ENCODE assay signal across 8 cellular contexts in the genomic region with DNA sequence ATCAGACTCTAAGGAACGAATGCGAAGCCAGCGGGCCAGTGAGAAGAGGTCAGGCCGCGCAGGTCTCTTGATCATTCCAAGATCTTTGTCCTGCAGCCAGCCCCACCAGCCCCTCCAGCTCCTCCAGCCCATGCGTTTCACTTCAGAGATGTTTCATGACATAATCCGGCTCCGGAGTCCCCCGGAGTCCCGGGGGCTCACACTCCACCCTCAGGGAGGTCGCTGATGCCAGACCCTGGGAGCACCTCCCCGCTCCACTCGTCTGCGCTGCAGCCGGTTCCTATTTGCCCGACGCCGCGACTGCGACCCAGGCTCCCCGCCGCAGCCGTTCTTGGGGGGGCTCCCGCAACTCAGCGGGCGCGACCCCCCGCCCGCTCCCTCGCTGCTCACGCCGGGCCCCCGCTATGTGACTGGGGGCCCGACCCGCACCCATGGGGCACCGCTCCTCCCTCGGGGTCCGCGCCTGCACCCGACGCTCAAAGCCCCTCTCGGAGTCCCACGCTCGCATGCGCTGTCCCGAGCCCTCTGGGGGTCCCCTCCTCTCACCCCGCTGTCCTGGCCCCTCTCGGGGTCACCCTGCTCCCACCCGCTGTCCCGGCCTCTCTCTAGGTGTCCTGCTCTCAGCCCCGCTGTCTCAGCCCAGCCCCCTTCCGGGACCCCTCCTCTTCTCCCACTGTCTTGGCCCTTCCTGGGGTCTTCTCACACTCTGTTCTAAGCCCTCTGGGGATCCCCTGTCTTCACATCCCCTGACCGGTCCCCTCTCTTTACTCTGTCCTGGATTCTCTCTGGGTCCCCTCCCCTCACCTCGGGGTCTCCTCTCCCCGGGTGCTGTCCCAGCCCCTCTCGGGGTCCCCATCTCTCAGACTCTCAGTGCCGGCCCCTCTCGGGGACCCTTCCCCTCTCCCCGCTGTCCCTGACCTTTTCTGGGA. TPM values are rescaled to one million over a fixed set of nuclear protein-coding genes. Genes with fewer than 3 reads are reported as not detected.
DNase-seq lines count a peak whose midpoint lies in the region; ATAC-seq, FAIRE-seq and TF ChIP-seq lines count a peak whose summit lies in the region.

No MANE protein-coding gene starts in this region.

- H3K4me3 Mint-ChIP-seq in stimulated activated naive B cell treated with anti-CD40 and anti-IgM and Interleukin-4, amounts not matched to agents 10 μg/mL and 1 μg/mL and 100 μg/mL, for 72 hours = peak overlapping the region; percentile 97 to 100

- dilution Hi-C loops in keratinocyte (cut with MboI; ENCODE audit: extremely low pct_ligation_motif_present, low sequenced_read_pairs) = no loop called here

- H3K9ac ChIP-seq in ES-I3 (ENCODE audit: low read depth, low read length) (peak overlapping the region; percentile 86), NT2/D1 (ENCODE audit: insufficient read length, low read depth) (peak overlapping the region; percentile 68), K562 (ENCODE audit: insufficient read depth in 1 of 2, low read depth in 2 of 2, low read length in 2 of 2) (peak overlapping the region; percentile 73 to 96), keratinocyte (ENCODE audit: control insufficient read depth, extremely low read depth, insufficient read depth, low read length) (peak overlapping the region; percentile 85)

- peak overlapping the region; percentile 22; the same call in 1 of the 2 replicates for H2AFZ ChIP-seq in K562 (ENCODE audit: low read depth, low read length)
- no peak overlapping the region for H2AFZ ChIP-seq in keratinocyte (ENCODE audit: control insufficient read depth, low read length)

- H3K27me3 ChIP-seq in NT2/D1 (ENCODE audit: insufficient read depth, insufficient read length) = peaks cover 33% of the 10 kb centered on the region
- no peaks in the 10 kb centered on the region for H3K27me3 ChIP-seq in K562 (ENCODE audit: control insufficient read depth in 2 of 2, insufficient read depth in 2 of 2, low read length in 2 of 2)
- H3K27me3 ChIP-seq in keratinocyte (ENCODE audit: control insufficient read depth, extremely low read depth, insufficient read depth, low read length) = no peaks in the 10 kb centered on the region

- TF ChIP-seq POLR2A in K562 (conservative IDR thresholded peaks at IDR 0.05) = no peak

- POLR2A ChIA-PET in K562 (lab: Yijun Ruan, JAX) = interaction anchor here (0.7 to 2.9 kb wide), 2 partner anchors 13 to 63 kb away, joined by 3 to 15 read pairs; no protein-coding TSS in a partner anchor

- H3K79me2 ChIP-seq in K562 (ENCODE audit: control insufficient read depth, insufficient read depth, low read length) (peaks cover 66% of the 10 kb centered on the region), keratinocyte (ENCODE audit: control insufficient read depth, insufficient read depth, low read length) (peaks cover 62% of the 10 kb centered on the region)

- H3K36me3 ChIP-seq in ES-I3 (ENCODE audit: insufficient read depth, low read length) (no peaks in the 10 kb centered on the region), NT2/D1 (ENCODE audit: insufficient read depth, insufficient read length, low read length) (no peaks in the 10 kb centered on the region), K562 (ENCODE audit: control insufficient read depth, insufficient read depth, low read length) (0 out of 3 replicates have a peak, but pooled peaks cover 5% of the 10 kb centered on the region), keratinocyte (ENCODE audit: control insufficient read depth in 2 of 2, extremely low read depth in 1 of 2, insufficient read depth in 2 of 2, low read length in 2 of 2) (no peaks in the 10 kb centered on the region)

- peaks cover 0 to 15% of the 10 kb centered on the region in 2 donors for H3K27me3 Mint-ChIP-seq in stimulated activated naive B cell treated with anti-CD40 and anti-IgM and Interleukin-4, amounts not matched to agents 10 μg/mL and 1 μg/mL and 100 μg/mL, for 72 hours

- FAIRE-seq in K562 (lab: Jason Lieb, UNC) (no peak), keratinocyte (lab: Jason Lieb, UNC) (no peak)

- H3K27ac ChIP-seq in K562 (ENCODE audit: extremely low read depth, low read depth, low read length) (peak overlapping the region; percentile 82; the same call in 1 of the 3 replicates), keratinocyte (ENCODE audit: control insufficient read depth, insufficient read depth, low read length) (peak overlapping the region; percentile 66)

- peak; percentile 8 for ATAC-seq in K562
- no peak for ATAC-seq in stimulated activated naive B cell treated with anti-CD40 and anti-IgM and Interleukin-4, amounts not matched to agents 10 μg/mL and 1 μg/mL and 100 μg/mL, for 72 hours (replicated peaks)
- ATAC-seq in GM21619 (IDR thresholded peaks at IDR 0.05; ENCODE audit: unreplicated experiment) = no peak
- no peak for ATAC-seq in GM19455 (IDR thresholded peaks at IDR 0.05; ENCODE audit: unreplicated experiment)

- TF ChIP-seq CTCF in K562 (IDR thresholded peaks at IDR 0.05 in 2 of 3, conservative IDR thresholded peaks at IDR 0.05 in 1 of 3; ENCODE audit: insufficient read depth in 2 of 3, low read depth in 1 of 3, low read length in 3 of 3) (no peak), keratinocyte (optimal IDR thresholded peaks at IDR 0.05 in 1 of 3, IDR thresholded peaks at IDR 0.05 in 1 of 3, conservative IDR thresholded peaks at IDR 0.05 in 1 of 3; ENCODE audit: extremely low read depth in 1 of 3, insufficient read depth in 2 of 3, low read length in 3 of 3) (no peak)

- in situ Hi-C loops in K562 (cut with MboI) = loop anchor here (25.0 kb wide), 1 partner anchor 184 kb away; no protein-coding TSS in a partner anchor

- WGBS in K562 (ENCODE audit: insufficient coverage, low coverage, missing lambda C conversion rate) = 2% methylated on average over 40 of the region's 59 CpGs

- H3K9me3 Mint-ChIP-seq in stimulated activated naive B cell treated with anti-CD40 and anti-IgM and Interleukin-4, amounts not matched to agents 10 μg/mL and 1 μg/mL and 100 μg/mL, for 72 hours = no peaks in the 10 kb centered on the region

- peaks cover 8 to 9% of the 10 kb centered on the region in 2 donors for H3K36me3 Mint-ChIP-seq in stimulated activated naive B cell treated with anti-CD40 and anti-IgM and Interleukin-4, amounts not matched to agents 10 μg/mL and 1 μg/mL and 100 μg/mL, for 72 hours

- H4K20me1 ChIP-seq in K562 (replicated peaks; ENCODE audit: control insufficient read depth, insufficient read depth, low read length) (no peaks in the 10 kb centered on the region), keratinocyte (ENCODE audit: control insufficient read depth, extremely low read depth, insufficient read depth, low read length) (no peaks in the 10 kb centered on the region)

- BruUV-seq in K562 (replicated peaks; lab: Mats Ljungman, UMichigan) = no TSS peak

- DNase-seq in NT2/D1 (ENCODE audit: low read depth, low spot score) (no peak), K562 (ENCODE audit: extremely low read depth in 1 of 4, low spot score in 3 of 4) (peak in 2 of 4 experiments; percentile 27 to 56), keratinocyte (ENCODE audit: low read depth, low spot score) (no peak), NCI-H187 (lab: John Stamatoyannopoulos, UW) (no peak)
- DNase-seq in stimulated activated naive B cell treated with anti-CD40 and anti-IgM and Interleukin-4, amounts not matched to agents 10 μg/mL and 1 μg/mL and 100 μg/mL, for 72 hours = no peak

- H3K4me3 ChIP-seq in NT2/D1 (ENCODE audit: insufficient read length, low read depth) (peak overlapping the region; percentile 90), K562 (peak overlapping the region; percentile 96), keratinocyte (ENCODE audit: control insufficient read depth in 2 of 3, extremely low read depth in 1 of 3, insufficient read depth in 2 of 3, low read depth in 1 of 3, low read length in 3 of 3) (peak overlapping the region; percentile 87 to 97 (median 91))

- H3K9me3 ChIP-seq in ES-I3 (ENCODE audit: control insufficient read depth, insufficient read depth, low read length) (no peaks in the 10 kb centered on the region), NT2/D1 (ENCODE audit: insufficient read depth, low read length) (no peaks in the 10 kb centered on the region), K562 (replicated peaks; ENCODE audit: control insufficient read depth, insufficient read depth, low read depth, low read length) (no peaks in the 10 kb centered on the region), keratinocyte (ENCODE audit: control insufficient read depth, low read depth, low read length) (no peaks in the 10 kb centered on the region)

- H3K4me1 ChIP-seq in ES-I3 (ENCODE audit: insufficient read depth, low read length) (peaks cover 8% of the 10 kb centered on the region), NT2/D1 (ENCODE audit: insufficient read depth, insufficient read length) (no peaks in the 10 kb centered on the region), K562 (replicated peaks in 1 of 2; ENCODE audit: control insufficient read depth in 2 of 2, insufficient read depth in 2 of 2, low read length in 2 of 2) (peaks cover 14 to 26% of the 10 kb centered on the region in 2 experiments; a peak in 4 of 5 replicates), keratinocyte (ENCODE audit: control insufficient read depth, extremely low read depth, insufficient read depth, low read length) (peaks cover 27% of the 10 kb centered on the region)

- peak overlapping the region; percentile 60 for H3K27ac Mint-ChIP-seq in stimulated activated naive B cell treated with anti-CD40 and anti-IgM and Interleukin-4, amounts not matched to agents 10 μg/mL and 1 μg/mL and 100 μg/mL, for 72 hours

- TF ChIP-seq EP300 in K562 (IDR thresholded peaks at IDR 0.05; ENCODE audit: low read length) = no peak

- no peak for TF ChIP-seq RAD21 in K562 (CRISPR knock-in tag; conservative IDR thresholded peaks at IDR 0.05 in 1 of 2, IDR thresholded peaks at IDR 0.05 in 1 of 2)

- intact Hi-C loops in K562 (cut with micrococcal nuclease) = no loop called here

- H3K9me1 ChIP-seq in K562 (ENCODE audit: control insufficient read depth, insufficient read depth, low read length) (no peaks in the 10 kb centered on the region), keratinocyte (ENCODE audit: control insufficient read depth, extremely low read depth, insufficient read depth, low read length) (no peaks in the 10 kb centered on the region)

- H3K4me1 Mint-ChIP-seq in stimulated activated naive B cell treated with anti-CD40 and anti-IgM and Interleukin-4, amounts not matched to agents 10 μg/mL and 1 μg/mL and 100 μg/mL, for 72 hours = peaks cover 9 to 34% of the 10 kb centered on the region in 2 donors

- CTCF ChIA-PET in K562 (lab: Yijun Ruan, JAX; ENCODE audit: low intra/inter-chr PET ratio) = no interaction called here

- H3K4me2 ChIP-seq in K562 (ENCODE audit: insufficient read depth, low read length) (peak overlapping the region; percentile 85), keratinocyte (ENCODE audit: control insufficient read depth, extremely low read depth, insufficient read depth, low read depth, low read length) (peak overlapping the region; percentile 80)

RNA-seq across cellular contexts. Expression of a gene that starts 1.1 kb away (rescaled TPM):
- total RNA-seq in K562 (2011; cell fraction: chromatin; rRNA removed; ENCODE audit: low replicate concordance) = 71.5 and 240 TPM in 2 replicates
- 37.2 and 54.2 TPM in 2 replicates for total RNA-seq in K562 (2011; cell fraction: nucleolus; rRNA removed)
- 77.6 and 79.9 TPM in 2 replicates for total RNA-seq in K562 (2011; cell fraction: nucleoplasm; rRNA removed)
- total RNA-seq in K562 (2014; rRNA removed) = 40.8 and 47.1 TPM in 2 replicates
- 52.7 and 62.8 TPM in 2 replicates for total RNA-seq in K562 (2014; rRNA removed; fragmentation: Illumina TruSeq; extraction: Trizol)
- 58.4 and 66.5 TPM in 2 replicates for total RNA-seq in K562 (2015; rRNA removed; fragmentation: Illumina TruSeq; extraction: Trizol)
- total RNA-seq in K562 (2021) = 40.7 and 45.7 TPM in 2 replicates
- polyA plus RNA-seq in K562 (2011; rRNA removed) = 57.3 and 60.2 TPM in 2 replicates
- 28.8 and 41.0 TPM in 2 replicates for polyA plus RNA-seq in K562 (2011; cell fraction: cytosol; rRNA removed)
- 32.1 and 33.0 TPM in 2 replicates for polyA plus RNA-seq in K562 (2011; cell fraction: nucleus; rRNA removed)
- 30.3 and 35.6 TPM in 2 replicates for polyA plus RNA-seq in K562 (2012)
- polyA plus RNA-seq in K562 (2014; fragmentation: Illumina TruSeq; extraction: Trizol) = 70.8 and 83.5 TPM in 2 replicates
- polyA plus RNA-seq in K562 (2014; fragmentation: Nextera tagmentation; extraction: Ambion mirVana) = 10 to 100 TPM; 24.3 to 28.0 TPM
- 35.7 and 42.5 TPM in 2 replicates for polyA plus RNA-seq in K562 (2014; rRNA removed)
- 114 TPM in 2 replicates for polyA minus RNA-seq in K562 (2011; rRNA and poly(A)+ RNA removed)
- polyA minus RNA-seq in K562 (2011; cell fraction: cytosol; rRNA and poly(A)+ RNA removed) = 32.5 and 38.7 TPM in 2 replicates
- 30.8 and 64.6 TPM in 2 replicates for polyA minus RNA-seq in K562 (2011; cell fraction: nucleus; rRNA and poly(A)+ RNA removed)
- polyA plus RNA-seq in keratinocyte = 26.2 to 44.1 TPM (median 35.0 TPM) in 3 replicates
- polyA plus RNA-seq in keratinocyte (2011; ENCODE audit: low read depth) = 68.9 TPM
- 24.8 and 39.1 TPM in 2 replicates for polyA plus RNA-seq in keratinocyte (2011; cell fraction: cytosol; rRNA removed)
- polyA plus RNA-seq in keratinocyte (2011; cell fraction: nucleus; rRNA removed) = 59.6 and 61.1 TPM in 2 replicates
- polyA plus RNA-seq in keratinocyte (2012; ENCODE audit: low replicate concordance) = 19.4 and 28.9 TPM in 2 replicates
- polyA minus RNA-seq in keratinocyte = 52.2 to 109 TPM (median 56.5 TPM) in 3 replicates
- 18.6 TPM for polyA minus RNA-seq in keratinocyte (2011; cell fraction: cytosol; rRNA and poly(A)+ RNA removed)
- polyA minus RNA-seq in keratinocyte (2011; cell fraction: nucleus; rRNA and poly(A)+ RNA removed) = 22.1 and 68.0 TPM in 2 replicates

RNA-seq across cellular contexts. Expression of a gene that starts 4.7 kb away (rescaled TPM):
- 42.9 and 58.5 TPM in 2 replicates for total RNA-seq in K562 (2011; cell fraction: chromatin; rRNA removed; ENCODE audit: low replicate concordance)
- 29.9 and 31.8 TPM in 2 replicates for total RNA-seq in K562 (2011; cell fraction: nucleolus; rRNA removed)
- 77.4 and 101 TPM in 2 replicates for total RNA-seq in K562 (2011; cell fraction: nucleoplasm; rRNA removed)
- total RNA-seq in K562 (2014; rRNA removed) = 20.3 and 23.1 TPM in 2 replicates
- total RNA-seq in K562 (2014; rRNA removed; fragmentation: Illumina TruSeq; extraction: Trizol) = 29.1 and 29.3 TPM in 2 replicates
- total RNA-seq in K562 (2015; rRNA removed; fragmentation: Illumina TruSeq; extraction: Trizol) = 28.5 and 29.3 TPM in 2 replicates
- total RNA-seq in K562 (2021) = 20.9 and 23.3 TPM in 2 replicates
- polyA plus RNA-seq in K562 (2011; rRNA removed) = 25.7 and 30.5 TPM in 2 replicates
- polyA plus RNA-seq in K562 (2011; cell fraction: cytosol; rRNA removed) = 9.6 and 19.5 TPM in 2 replicates
- polyA plus RNA-seq in K562 (2011; cell fraction: nucleus; rRNA removed) = 29.9 and 36.5 TPM in 2 replicates
- polyA plus RNA-seq in K562 (2012) = 14.6 and 23.5 TPM in 2 replicates
- 19.6 and 24.0 TPM in 2 replicates for polyA plus RNA-seq in K562 (2014; fragmentation: Illumina TruSeq; extraction: Trizol)
- polyA plus RNA-seq in K562 (2014; fragmentation: Nextera tagmentation; extraction: Ambion mirVana) = 10 to 100 TPM in 1 of 2 experiments, 1 to 10 TPM in 1; 6.6 to 11.8 TPM
- polyA plus RNA-seq in K562 (2014; rRNA removed) = 20.6 and 24.2 TPM in 2 replicates
- 26.7 and 28.3 TPM in 2 replicates for polyA minus RNA-seq in K562 (2011; rRNA and poly(A)+ RNA removed)
- polyA minus RNA-seq in K562 (2011; cell fraction: cytosol; rRNA and poly(A)+ RNA removed) = 13.2 and 16.8 TPM in 2 replicates
- 12.0 and 17.3 TPM in 2 replicates for polyA minus RNA-seq in K562 (2011; cell fraction: nucleus; rRNA and poly(A)+ RNA removed)
- polyA plus RNA-seq in keratinocyte = 23.5 to 32.4 TPM (median 27.1 TPM) in 3 replicates
- 32.0 TPM for polyA plus RNA-seq in keratinocyte (2011; ENCODE audit: low read depth)
- polyA plus RNA-seq in keratinocyte (2011; cell fraction: cytosol; rRNA removed) = 19.7 and 27.9 TPM in 2 replicates
- 29.8 and 32.0 TPM in 2 replicates for polyA plus RNA-seq in keratinocyte (2011; cell fraction: nucleus; rRNA removed)
- 15.3 and 19.1 TPM in 2 replicates for polyA plus RNA-seq in keratinocyte (2012; ENCODE audit: low replicate concordance)
- polyA minus RNA-seq in keratinocyte = 23.0 to 39.6 TPM (median 24.6 TPM) in 3 replicates
- 23.2 TPM for polyA minus RNA-seq in keratinocyte (2011; cell fraction: cytosol; rRNA and poly(A)+ RNA removed)
- polyA minus RNA-seq in keratinocyte (2011; cell fraction: nucleus; rRNA and poly(A)+ RNA removed) = 16.6 and 33.3 TPM in 2 replicates
